Comparison of ENCODE assay signal across 1 cellular context in the genomic region with DNA sequence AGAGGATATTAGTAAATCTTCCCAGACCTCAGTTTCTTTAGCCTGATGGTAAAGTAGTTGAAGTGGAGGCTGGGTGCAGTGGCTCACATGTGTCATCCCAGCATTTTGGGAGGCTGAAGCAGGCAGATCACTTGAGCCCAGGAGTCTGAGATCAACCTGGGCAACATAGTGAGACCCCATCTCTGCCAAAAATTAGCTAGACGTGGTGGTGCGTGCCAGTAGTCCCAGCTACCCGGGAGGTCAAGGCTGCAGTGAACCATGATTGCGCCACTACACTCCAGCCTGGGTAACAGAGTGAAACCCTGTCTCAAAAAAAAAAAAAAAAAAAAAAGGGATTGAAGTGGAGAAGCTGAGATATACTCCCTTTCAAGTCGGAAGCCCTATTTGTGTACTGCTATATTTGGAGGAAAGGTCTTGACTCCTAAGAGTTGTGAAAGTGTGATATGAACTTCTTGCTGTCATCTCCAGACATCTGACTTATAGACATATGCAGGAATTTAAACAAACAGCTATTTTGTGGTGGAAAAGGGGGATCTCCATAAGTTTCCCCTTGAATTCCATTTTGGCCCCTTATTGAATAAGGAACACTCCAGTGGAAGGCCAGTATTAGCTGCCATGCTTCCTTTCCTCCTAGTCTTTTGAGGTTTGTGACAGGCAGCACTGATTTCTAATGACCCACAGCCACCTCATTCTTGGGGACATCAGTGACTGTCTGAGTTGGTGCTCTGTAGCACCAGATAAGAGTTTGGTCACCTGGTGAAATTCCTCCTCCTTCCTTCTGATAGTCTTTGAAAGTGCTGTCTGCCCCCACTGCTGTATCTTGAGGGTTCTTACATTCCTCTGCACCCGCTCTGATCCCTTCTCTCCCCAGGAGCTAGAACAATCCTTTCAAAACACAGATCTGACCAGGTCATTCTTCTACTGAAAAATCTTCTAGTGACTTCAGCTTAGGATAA.
TF ChIP-seq lines count a peak whose summit lies in the region.

No MANE protein-coding gene starts in this region.

TF ChIP-seq in K562, 482 proteins besides CTCF, POLR2A, EP300 and RAD21 (continued from another document):
- TF ChIP-seq RCOR1 (IDR thresholded peaks at IDR 0.05; ENCODE audit: borderline replicate concordance in 1 of 2, low read depth in 2 of 2, low read length in 2 of 2): 0 out of 4 replicates have a peak, but pooled peaks of 1 of the 2 experiments have one; percentile 32
